In the genomic region with DNA sequence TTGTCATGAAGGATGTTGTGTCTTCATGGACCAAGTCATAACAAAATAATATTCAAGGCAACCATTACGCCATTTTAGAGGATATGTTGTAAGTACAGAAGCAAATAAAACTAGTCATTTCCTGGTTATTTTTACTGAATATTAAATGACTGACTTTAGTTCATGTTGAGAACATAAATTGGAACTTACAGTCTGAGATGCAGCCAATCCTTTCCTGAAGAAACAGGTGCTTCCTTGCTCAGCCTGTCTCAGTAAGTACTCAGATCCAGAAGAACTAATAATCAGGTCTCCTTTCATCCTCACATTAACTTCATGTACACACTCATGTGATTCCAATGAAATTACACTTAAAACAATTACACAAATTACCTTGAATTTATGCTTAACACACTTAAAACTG, we compare ENCODE assay signal across 24 cellular contexts.
"Had no signal": no experiment of that assay in that cellular context is flagged by ENCODE, and none has a peak within 500 bp of the region (broad histone marks: within the 10 kb centered on the region; RNA-seq: fewer than 3 reads in every experiment).

No MANE protein-coding gene starts in this region.

- DNase-seq: activated CD4-positive, alpha-beta T cell treated with anti-CD3 and anti-CD28 coated beads, Interleukin-2, amount 10 ng/mL, durations not matched to agents 7 days and 5 days; activated CD8-positive, alpha-beta T cell treated with anti-CD3 and anti-CD28 coated beads, Interleukin-2, amount 10 ng/mL, durations not matched to agents 7 days and 5 days; activated naive CD4-positive, alpha-beta T cell treated with Interleukin-2 at 50 U/mL for 16 hours; activated naive CD8-positive, alpha-beta T cell treated with anti-CD3 and anti-CD28 coated beads, Interleukin-2, amount 10 ng/mL, durations not matched to agents 7 days and 5 days; activated T-cell treated with anti-CD3 and anti-CD28 coated beads, Interleukin-2, amount 50 U/mL, for 24 hours; hippocampal formation; left cardiac atrium; mesenchymal stem cell; naive thymus-derived CD4-positive, alpha-beta T cell; stimulated activated CD4-positive, alpha-beta T cell treated with anti-CD3 and anti-CD28 coated beads, Interleukin-4, amount 100 ng/mL, for 24 hours; testis had no signal

- H3K27ac ChIP-seq: coronary artery, neutrophil, parathyroid adenoma, testis had no signal

- H3K36me3 ChIP-seq: neutrophil had no signal

- H3K36me3 Mint-ChIP-seq: activated naive CD8-positive, alpha-beta T cell treated with anti-CD3 and anti-CD28 coated beads, Interleukin-2, amount 10 ng/mL, durations not matched to agents 7 days and 5 days; naive thymus-derived CD4-positive, alpha-beta T cell; stimulated activated memory B cell treated with anti-CD40 and anti-IgM and Interleukin-4, amounts not matched to agents 10 μg/mL and 1 μg/mL and 100 μg/mL, for 72 hours had no signal

- H3K4me3 ChIP-seq: coronary artery, testis had no signal

- H3K79me2 ChIP-seq: parathyroid adenoma had no signal

- H3K4me3 Mint-ChIP-seq: activated CD4-positive, alpha-beta T cell treated with anti-CD3 and anti-CD28 coated beads, Interleukin-2, amount 10 ng/mL, durations not matched to agents 7 days and 5 days; activated CD8-positive, alpha-beta T cell treated with anti-CD3 and anti-CD28 coated beads, Interleukin-2, amount 10 ng/mL, durations not matched to agents 7 days and 5 days; activated naive CD8-positive, alpha-beta T cell treated with anti-CD3 and anti-CD28 coated beads, Interleukin-2, amount 10 ng/mL, durations not matched to agents 7 days and 5 days; activated T-cell treated with anti-CD3 and anti-CD28 coated beads, Interleukin-2, amount 50 U/mL, for 24 hours; naive thymus-derived CD4-positive, alpha-beta T cell; stimulated activated memory B cell treated with anti-CD40 and anti-IgM and Interleukin-4, amounts not matched to agents 10 μg/mL and 1 μg/mL and 100 μg/mL, for 72 hours; T-helper 1 cell treated with Interleukin-12 subunit alpha and Interleukin-12 subunit beta and Interleukin-4 antibody, amounts not matched to agents 30 μg/mL and 1 μg/mL, for 36 hours; type B pancreatic cell had no signal

- H2AFZ ChIP-seq: parathyroid adenoma had no signal

- H3K9ac ChIP-seq: parathyroid adenoma had no signal

- ATAC-seq: activated CD4-positive, CD25-positive, alpha-beta regulatory T cell treated with anti-CD3 and anti-CD28 coated beads, Interleukin-2, amount 50 U/mL, for 24 hours; activated CD8-positive, alpha-beta T cell treated with anti-CD3 and anti-CD28 coated beads, Interleukin-2, amount 10 ng/mL, durations not matched to agents 7 days and 5 days; esophagus mucosa; left cardiac atrium; naive thymus-derived CD4-positive, alpha-beta T cell; sciatic nerve; stimulated activated memory B cell treated with anti-CD40 and anti-IgM and Interleukin-4, amounts not matched to agents 10 μg/mL and 1 μg/mL and 100 μg/mL, for 72 hours had no signal

- H3K4me1 Mint-ChIP-seq: stimulated activated memory B cell treated with anti-CD40 and anti-IgM and Interleukin-4, amounts not matched to agents 10 μg/mL and 1 μg/mL and 100 μg/mL, for 72 hours had no signal

- H3K4me1 ChIP-seq: parathyroid adenoma, testis had no signal

- H3K9me3 Mint-ChIP-seq: activated naive CD8-positive, alpha-beta T cell treated with anti-CD3 and anti-CD28 coated beads, Interleukin-2, amount 10 ng/mL, durations not matched to agents 7 days and 5 days; activated T-cell treated with anti-CD3 and anti-CD28 coated beads, Interleukin-2, amount 50 U/mL, for 24 hours; activated T-helper 2 cell treated with anti-CD3 and anti-CD28 coated beads, Interferon-gamma antibody, Interleukin-2, Interleukin-4, amounts not matched to agents 10 μg/mL and 5 μg/mL and 100 μg/mL, durations not matched to agents 14 hours and 24 hours and 36 hours; naive thymus-derived CD4-positive, alpha-beta T cell; T-helper 1 cell treated with Interleukin-12 subunit alpha and Interleukin-12 subunit beta and Interleukin-4 antibody, amounts not matched to agents 30 μg/mL and 1 μg/mL, for 36 hours had no signal

- H3K27ac Mint-ChIP-seq: activated CD4-positive, alpha-beta T cell treated with anti-CD3 and anti-CD28 coated beads, Interleukin-2, amount 10 ng/mL, durations not matched to agents 7 days and 5 days; activated CD8-positive, alpha-beta T cell treated with anti-CD3 and anti-CD28 coated beads, Interleukin-2, amount 10 ng/mL, durations not matched to agents 7 days and 5 days; activated naive CD8-positive, alpha-beta T cell treated with anti-CD3 and anti-CD28 coated beads, Interleukin-2, amount 10 ng/mL, durations not matched to agents 7 days and 5 days; activated T-cell treated with anti-CD3 and anti-CD28 coated beads, Interleukin-2, amount 50 U/mL, for 24 hours; activated T-helper 2 cell treated with anti-CD3 and anti-CD28 coated beads, Interferon-gamma antibody, Interleukin-2, Interleukin-4, amounts not matched to agents 10 μg/mL and 5 μg/mL and 100 μg/mL, durations not matched to agents 14 hours and 24 hours and 36 hours; naive thymus-derived CD4-positive, alpha-beta T cell; stimulated activated memory B cell treated with anti-CD40 and anti-IgM and Interleukin-4, amounts not matched to agents 10 μg/mL and 1 μg/mL and 100 μg/mL, for 72 hours; T-helper 1 cell treated with Interleukin-12 subunit alpha and Interleukin-12 subunit beta and Interleukin-4 antibody, amounts not matched to agents 30 μg/mL and 1 μg/mL, for 36 hours; type B pancreatic cell had no signal

- H3K27me3 ChIP-seq: neutrophil, testis had no signal

- FAIRE-seq: endometrium, islet of Langerhans had no signal

- H3K27me3 Mint-ChIP-seq: activated CD4-positive, alpha-beta T cell treated with anti-CD3 and anti-CD28 coated beads, Interleukin-2, amount 10 ng/mL, durations not matched to agents 7 days and 5 days; activated naive CD8-positive, alpha-beta T cell treated with anti-CD3 and anti-CD28 coated beads, Interleukin-2, amount 10 ng/mL, durations not matched to agents 7 days and 5 days; activated T-cell treated with anti-CD3 and anti-CD28 coated beads, Interleukin-2, amount 50 U/mL, for 24 hours; brain; naive thymus-derived CD4-positive, alpha-beta T cell; stimulated activated memory B cell treated with anti-CD40 and anti-IgM and Interleukin-4, amounts not matched to agents 10 μg/mL and 1 μg/mL and 100 μg/mL, for 72 hours; type B pancreatic cell had no signal

- H3K9me3 ChIP-seq: neutrophil, testis had no signal
